Comparison of ENCODE assay signal across 12 cellular contexts in genomic region chr17:82835766-82836512, GRCh38. TPM values are rescaled to one million over a fixed set of nuclear protein-coding genes. Genes with fewer than 3 reads are reported as not detected.
DNase-seq lines count a peak whose midpoint lies in the region; ATAC-seq and TF ChIP-seq lines count a peak whose summit lies in the region.
"Had no signal": no experiment of that assay in that cellular context is flagged by ENCODE, and none has a peak within 500 bp of the region (broad histone marks: within the 10 kb centered on the region; RNA-seq: fewer than 3 reads in every experiment).

No MANE protein-coding gene starts in this region.

- H3K4me1 Mint-ChIP-seq in activated T-cell treated with anti-CD3 and anti-CD28 coated beads, Interleukin-2, amount 50 U/mL, for 4 hours (ENCODE audit: low read depth), result no peaks in the 10 kb centered on the region

- TF ChIP-seq CTCF in epithelial cell of esophagus (IDR thresholded peaks at IDR 0.05; ENCODE audit: insufficient read depth, low read depth, low read length, missing control alignments), result no peak

- DNase-seq in DMS79 (lab: John Stamatoyannopoulos, UW) (peak; percentile 65), NCI-H2171 treated with DMSO at 0.1 percent for 48 hours (lab: John Stamatoyannopoulos, UW) (peak; percentile 90), epithelial cell of esophagus (ENCODE audit: low read depth) (peak; percentile 100), posterior vena cava (ENCODE audit: low spot score) (peak; percentile 64), mesenteric fat pad (ENCODE audit: low spot score) (no peak), putamen (ENCODE audit: low spot score) (no peak)
- DNase-seq in activated T-cell treated with anti-CD3 and anti-CD28 coated beads, Interleukin-2, amount 50 U/mL, for 4 hours, result no peak
- DNase-seq in stimulated activated CD4-positive, alpha-beta T cell treated with anti-CD3 and anti-CD28 coated beads, Interleukin-2, amount 100 ng/mL, for 24 hours, result no peak
- DNase-seq: activated CD8-positive, alpha-beta memory T cell treated with anti-CD3 and anti-CD28 coated beads, Interleukin-2, amount 50 U/mL, for 4 hours; DMS53; SIG-M5 had no signal

- no peaks in the 10 kb centered on the region for H3K27me3 Mint-ChIP-seq in activated T-cell treated with anti-CD3 and anti-CD28 coated beads, Interleukin-2, amount 50 U/mL, for 4 hours (ENCODE audit: low read depth)

- H3K4me3 ChIP-seq in epithelial cell of esophagus (ENCODE audit: low read length), result peak overlapping the region; percentile 28

- H3K4me3 Mint-ChIP-seq in activated T-cell treated with anti-CD3 and anti-CD28 coated beads, Interleukin-2, amount 50 U/mL, for 4 hours, result no peak overlapping the region

- H3K36me3 Mint-ChIP-seq in activated T-cell treated with anti-CD3 and anti-CD28 coated beads, Interleukin-2, amount 50 U/mL, for 4 hours (ENCODE audit: insufficient read depth), result peaks cover 11% of the 10 kb centered on the region

- no peaks in the 10 kb centered on the region for H3K9me3 Mint-ChIP-seq in activated T-cell treated with anti-CD3 and anti-CD28 coated beads, Interleukin-2, amount 50 U/mL, for 4 hours

- intact Hi-C loops in posterior vena cava (cut with DNase I), result loop anchor here in 1 of 2 donors (5.0 kb wide), 1 partner anchor 1804 kb away; no protein-coding TSS in a partner anchor

- ATAC-seq in activated T-cell treated with anti-CD3 and anti-CD28 coated beads, Interleukin-2, amount 50 U/mL, for 4 hours, result no peak

RNA-seq across cellular contexts. Expression of gene ZNF750, which starts 3.9 kb away (rescaled TPM):
- total RNA-seq in posterior vena cava (not detected), mesenteric fat pad (0.26 TPM)
- total RNA-seq in activated T-cell treated with anti-CD3 and anti-CD28 coated beads, Interleukin-2, amount 50 U/mL, for 4 hours, result not detected
- total RNA-seq: M059J had no signal

Comparison
In these comparisons a context has a peak if more than half of its experiments do, and no peak if none do; other contexts are left out.
1. DNase-seq: peak in DMS79 (single experiment), NCI-H2171 treated with DMSO at 0.1 percent for 48 hours (single experiment), epithelial cell of esophagus (single experiment) and posterior vena cava (single experiment); none in mesenteric fat pad (single experiment), activated T-cell treated with anti-CD3 and anti-CD28 coated beads, Interleukin-2, amount 50 U/mL, for 4 hours (single experiment), stimulated activated CD4-positive, alpha-beta T cell treated with anti-CD3 and anti-CD28 coated beads, Interleukin-2, amount 100 ng/mL, for 24 hours (0 of 2) and putamen (single experiment).